ENCODE assay signal across 16 cellular contexts in the genomic region with DNA sequence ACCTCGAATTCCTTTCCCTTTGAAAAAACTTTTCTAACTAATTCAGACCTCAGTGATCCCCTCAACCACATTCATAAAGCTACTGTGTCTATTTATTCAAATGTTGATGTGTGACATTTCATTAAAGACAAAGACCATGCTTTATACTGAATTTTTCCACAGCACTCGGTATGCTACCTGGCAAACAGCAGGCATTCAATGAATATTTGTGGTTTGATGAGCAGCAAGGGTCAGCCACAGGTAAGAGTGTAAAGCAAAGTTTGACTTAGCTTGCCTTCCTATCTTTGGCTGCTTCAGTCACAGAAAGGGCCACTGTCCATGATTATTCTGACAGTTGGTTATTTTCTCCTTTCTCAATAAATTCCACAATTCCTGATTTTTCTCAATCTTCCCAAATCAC. TPM values are rescaled to one million over a fixed set of nuclear protein-coding genes. Genes with fewer than 3 reads are reported as not detected.
A peak's percentile ranks its signal among the peaks of the same experiment; 100 is the strongest.
DNase-seq lines count a peak whose midpoint lies in the region; ATAC-seq and TF ChIP-seq lines count a peak whose summit lies in the region.
"Had no signal": no experiment of that assay in that cellular context is flagged by ENCODE, and none has a peak within 500 bp of the region (broad histone marks: within the 10 kb centered on the region; RNA-seq: fewer than 3 reads in every experiment).

No MANE protein-coding gene starts in this region.

- intact Hi-C loops in natural killer cell (cut with micrococcal nuclease) = loop anchor here (5.0 kb wide), 1 partner anchor 39 kb away; no protein-coding TSS in a partner anchor
- intact Hi-C loops in ovary (cut with DNase I) = no loop called here
- intact Hi-C loops in left lung (cut with DNase I) = no loop called here

- H3K36me3 Mint-ChIP-seq in activated naive CD8-positive, alpha-beta T cell treated with anti-CD3 and anti-CD28 coated beads, Interleukin-2, amount 10 ng/mL, durations not matched to agents 7 days and 5 days = peaks cover 19% of the 10 kb centered on the region
- H3K36me3 Mint-ChIP-seq in natural killer cell = no peaks in the 10 kb centered on the region

- H3K27ac Mint-ChIP-seq in activated naive CD8-positive, alpha-beta T cell treated with anti-CD3 and anti-CD28 coated beads, Interleukin-2, amount 10 ng/mL, durations not matched to agents 7 days and 5 days = peak overlapping the region; percentile 85
- H3K27ac Mint-ChIP-seq in natural killer cell = peak overlapping the region; percentile 89 to 95

- peaks cover 36% of the 10 kb centered on the region; the same call in 1 of the 2 replicates for H3K36me3 ChIP-seq in KOPT-K1 (ENCODE audit: insufficient read depth, low read length)
- no peaks in the 10 kb centered on the region for H3K36me3 ChIP-seq in ovary
- no peaks in the 10 kb centered on the region for H3K36me3 ChIP-seq in left lung

- TF ChIP-seq POLR2A in ovary (IDR thresholded peaks at IDR 0.05) = no peak

- no peaks in the 10 kb centered on the region for H3K27me3 ChIP-seq in ovary
- H3K27me3 ChIP-seq in left lung = no peaks in the 10 kb centered on the region

- 70 to 87% (median 83%) methylated on average over 2 of the region's 2 CpGs for WGBS in ovary, 3 donors

- POLR2A ChIA-PET in activated naive CD8-positive, alpha-beta T cell treated with anti-CD3 and anti-CD28 coated beads, Interleukin-2, amount 10 ng/mL, durations not matched to agents 7 days and 5 days (lab: Charles Lee) = interaction anchor here (0.6 to 2.4 kb wide), 5 partner anchors 34 to 123 kb away, joined by 3 to 7 read pairs (median 5); no protein-coding TSS in a partner anchor

- H3K9me3 ChIP-seq in KOPT-K1 (ENCODE audit: insufficient read depth, low read length, poor library complexity, severe bottlenecking) (no peaks in the 10 kb centered on the region), ovary (no peaks in the 10 kb centered on the region), left lung (no peaks in the 10 kb centered on the region)

- H3K4me3 Mint-ChIP-seq in activated naive CD8-positive, alpha-beta T cell treated with anti-CD3 and anti-CD28 coated beads, Interleukin-2, amount 10 ng/mL, durations not matched to agents 7 days and 5 days = peak overlapping the region; percentile 73
- H3K4me3 Mint-ChIP-seq in natural killer cell = peak overlapping the region; percentile 86

- no peaks in the 10 kb centered on the region for H3K9me3 Mint-ChIP-seq in activated naive CD8-positive, alpha-beta T cell treated with anti-CD3 and anti-CD28 coated beads, Interleukin-2, amount 10 ng/mL, durations not matched to agents 7 days and 5 days
- no peaks in the 10 kb centered on the region for H3K9me3 Mint-ChIP-seq in natural killer cell

- no peak overlapping the region for H3K4me3 ChIP-seq in ovary
- no peak overlapping the region for H3K4me3 ChIP-seq in left lung
- H3K4me3 ChIP-seq: SK-N-MC had no signal

- in situ Hi-C loops in Caki2 (cut with HindIII; ENCODE audit: low pct_unique_long_range_greater_than_20kb, low sequenced_read_pairs) = no loop called here

- H3K4me1 ChIP-seq in ovary (ENCODE audit: insufficient read depth) (peaks cover 5% of the 10 kb centered on the region), left lung (peaks cover 0 to 55% of the 10 kb centered on the region in 2 donors)

- DNase-seq in Caki2 (ENCODE audit: low read depth) = peak; percentile 50
- no peak for DNase-seq in activated naive CD8-positive, alpha-beta T cell treated with anti-CD3 and anti-CD28 coated beads, Interleukin-2, amount 10 ng/mL, durations not matched to agents 7 days and 5 days
- no peak for DNase-seq in natural killer cell
- no peak for DNase-seq in ovary
- DNase-seq in left lung = no peak
- DNase-seq: anterior cingulate cortex, GDM1, kidney, NCI-H2029, right cardiac atrium had no signal

- TF ChIP-seq CTCF in natural killer cell (IDR thresholded peaks at IDR 0.05) (no peak), ovary (IDR thresholded peaks at IDR 0.05) (no peak), left lung (IDR thresholded peaks at IDR 0.05) (no peak)

- H3K27ac ChIP-seq in KOPT-K1 (ENCODE audit: low read depth, low read length, poor library complexity, severe bottlenecking) = peak overlapping the region; percentile 62
- no peak overlapping the region for H3K27ac ChIP-seq in ovary
- H3K27ac ChIP-seq in left lung = peak overlapping the region in 1 of 2 donors; percentile 66
- H3K27ac ChIP-seq: C4-2B, KMS-11 had no signal

- no peaks in the 10 kb centered on the region for H3K27me3 Mint-ChIP-seq in activated naive CD8-positive, alpha-beta T cell treated with anti-CD3 and anti-CD28 coated beads, Interleukin-2, amount 10 ng/mL, durations not matched to agents 7 days and 5 days
- no peaks in the 10 kb centered on the region for H3K27me3 Mint-ChIP-seq in natural killer cell (ENCODE audit: low read depth in 2 of 2)

- TF ChIP-seq EP300 in ovary (IDR thresholded peaks at IDR 0.05) = no peak

- no peak for ATAC-seq in activated naive CD8-positive, alpha-beta T cell treated with anti-CD3 and anti-CD28 coated beads, Interleukin-2, amount 10 ng/mL, durations not matched to agents 7 days and 5 days (ENCODE audit: low read depth)
- ATAC-seq in natural killer cell (no peak), GM21526 (IDR thresholded peaks at IDR 0.05; ENCODE audit: low FRiP score, unreplicated experiment) (no peak), HG03520 (IDR thresholded peaks at IDR 0.05; ENCODE audit: unreplicated experiment) (no peak), left lung (no peak)
- ATAC-seq: right cardiac atrium had no signal

- peaks cover 61% of the 10 kb centered on the region for H3K4me1 Mint-ChIP-seq in activated naive CD8-positive, alpha-beta T cell treated with anti-CD3 and anti-CD28 coated beads, Interleukin-2, amount 10 ng/mL, durations not matched to agents 7 days and 5 days
- H3K4me1 Mint-ChIP-seq in natural killer cell = peaks cover 54 to 64% of the 10 kb centered on the region in 2 donors

RNA-seq across cellular contexts. Expression of gene CDC42SE2, which starts 5.1 kb away (rescaled TPM):
- total RNA-seq in Caki2 (2014; rRNA removed; shearing (Covaris generic); ENCODE audit: low replicate concordance) = 40.5 and 61.6 TPM in 2 replicates
- 100 to 1,000 TPM; 193 to 199 TPM for total RNA-seq in activated naive CD8-positive, alpha-beta T cell treated with anti-CD3 and anti-CD28 coated beads, Interleukin-2, amount 10 ng/mL, durations not matched to agents 7 days and 5 days
- 100 to 1,000 TPM; 140 to 183 (median 166) TPM for total RNA-seq in natural killer cell
- 10 to 100 TPM; 18.0 to 37.6 (median 23.7) TPM for total RNA-seq in ovary
- 10 to 100 TPM; 22.0 to 26.8 TPM for polyA plus RNA-seq in ovary
- total RNA-seq in left lung = 10 to 100 TPM; 28.1 to 37.5 TPM
